In genomic region chr10:109922976-109923921, GRCh38 we compare ENCODE assay signal across 8 cellular contexts. TPM values are rescaled to one million over a fixed set of nuclear protein-coding genes. Genes with fewer than 3 reads are reported as not detected.
DNase-seq lines count a peak whose midpoint lies in the region; ATAC-seq and TF ChIP-seq lines count a peak whose summit lies in the region.

Gene XPNPEP1 (minus strand): TSS chr10:109923511. CDS start chr10:109923433, 78 bp downstream.

- no peaks in the 10 kb centered on the region for H3K9me3 ChIP-seq in KOPT-K1 (ENCODE audit: insufficient read depth, low read length, poor library complexity, severe bottlenecking)
- H3K9me3 ChIP-seq in SJSA1 (replicated peaks), result no peaks in the 10 kb centered on the region
- H3K9me3 ChIP-seq in gastroesophageal sphincter, result no peaks in the 10 kb centered on the region

- DNase-seq in ELF-1 (ENCODE audit: low read depth, low spot score) (peak; percentile 74), SJSA1 (ENCODE audit: low read depth in 1 of 2, low spot score in 2 of 2) (peak; percentile 71 to 85), nucleus accumbens (lab: John Stamatoyannopoulos, UW) (peak; percentile 16 to 91 (median 80)), substantia nigra (lab: John Stamatoyannopoulos, UW) (peak; percentile 35 to 94 (median 82))
- DNase-seq in activated naive CD4-positive, alpha-beta T cell (lab: John Stamatoyannopoulos, UW), result peak; percentile 31 to 62 (median 44)

- peak; percentile 88 to 95 for TF ChIP-seq POLR2A in gastroesophageal sphincter (IDR thresholded peaks at IDR 0.05)

- WGBS in gastroesophageal sphincter (ENCODE audit: low coverage in 1 of 2), 2 donors, result 36 to 64% methylated on average over 4 to 5 of the region's 105 CpGs

- H3K36me3 ChIP-seq in KOPT-K1 (ENCODE audit: insufficient read depth, low read length) (peaks cover 5% of the 10 kb centered on the region; the same call in 1 of the 2 replicates), SJSA1 (peaks cover 10% of the 10 kb centered on the region), gastroesophageal sphincter (no peaks in the 10 kb centered on the region)

- H3K27me3 ChIP-seq in SJSA1 (replicated peaks), result no peaks in the 10 kb centered on the region
- no peaks in the 10 kb centered on the region for H3K27me3 ChIP-seq in gastroesophageal sphincter

- TF ChIP-seq EP300 in gastroesophageal sphincter (IDR thresholded peaks at IDR 0.05), result no peak

- H3K4me3 ChIP-seq in SJSA1, result peak within 1 kb of the TSS; percentile 96
- peak within 1 kb of the TSS; percentile 76 to 97 for H3K4me3 ChIP-seq in gastroesophageal sphincter

- H3K4me1 ChIP-seq in SJSA1 (replicated peaks), result peaks cover 14% of the 10 kb centered on the region
- H3K4me1 ChIP-seq in gastroesophageal sphincter, result peaks cover 4 to 36% (median 13%) of the 10 kb centered on the region in 3 donors

- ATAC-seq in GM21825 (IDR thresholded peaks at IDR 0.05; ENCODE audit: unreplicated experiment) (peak; percentile 97), gastroesophageal sphincter (peak; percentile 99)

- peak in 1 of 4 experiments; percentile 14 for TF ChIP-seq CTCF in gastroesophageal sphincter (IDR thresholded peaks at IDR 0.05)

- H3K27ac ChIP-seq in KOPT-K1 (ENCODE audit: low read depth, low read length, poor library complexity, severe bottlenecking) (peak within 1 kb of the TSS; percentile 65), SJSA1 (peak within 1 kb of the TSS; percentile 81), gastroesophageal sphincter (peak within 1 kb of the TSS; percentile 82 to 99 (median 96)), substantia nigra (ENCODE audit: low read depth, low read length, poor library complexity, severe bottlenecking) (peak within 1 kb of the TSS; percentile 80)

RNA-seq across cellular contexts. Expression of gene XPNPEP1, which starts in this region (rescaled TPM):
- total RNA-seq in SJSA1 (2014; rRNA removed; shearing (Covaris generic)), result 81.3 and 105 TPM in 2 replicates
- total RNA-seq in gastroesophageal sphincter, result 10 to 100 TPM; 35.5 to 58.0 (median 52.1) TPM

Comparison
In these comparisons a context has a peak if more than half of its experiments do, and no peak if none do; other contexts are left out.
1. Peak in every context shown above with its lines: DNase-seq, ATAC-seq, H3K4me3 ChIP-seq and H3K27ac ChIP-seq.